ENCODE assay signal across 22 cellular contexts in genomic region chr1:151143986-151144385, GRCh38. TPM values are rescaled to one million over a fixed set of nuclear protein-coding genes. Genes with fewer than 3 reads are reported as not detected.
A peak's percentile ranks its signal among the peaks of the same experiment; 100 is the strongest.
DNase-seq lines count a peak whose midpoint lies in the region; ATAC-seq, FAIRE-seq and TF ChIP-seq lines count a peak whose summit lies in the region.
"Had no signal": no experiment of that assay in that cellular context is flagged by ENCODE, and none has a peak within 500 bp of the region (broad histone marks: within the 10 kb centered on the region; RNA-seq: fewer than 3 reads in every experiment).

No MANE protein-coding gene starts in this region.

- peaks cover 37% of the 10 kb centered on the region for H3K36me3 ChIP-seq in BLaER1
- H3K36me3 ChIP-seq in endodermal cell (ENCODE audit: control insufficient read depth, insufficient read depth, low read length): peaks cover 22% of the 10 kb centered on the region
- no peaks in the 10 kb centered on the region for H3K36me3 ChIP-seq in CD8-positive, alpha-beta memory T cell (ENCODE audit: insufficient read depth, low read length)

- peaks cover 5 to 10% (median 8%) of the 10 kb centered on the region in 3 experiments; a peak in 4 of 7 replicates for H3K36me3 Mint-ChIP-seq in H9 (ENCODE audit: insufficient read depth in 1 of 3, low read depth in 3 of 3)
- H3K36me3 Mint-ChIP-seq in endodermal cell (ENCODE audit: low read depth): peaks cover 11% of the 10 kb centered on the region
- peaks cover 15% of the 10 kb centered on the region for H3K36me3 Mint-ChIP-seq in nephron progenitor cell (ENCODE audit: low read depth)
- peaks cover 0 to 3% (median 0%) of the 10 kb centered on the region in 3 donors for H3K36me3 Mint-ChIP-seq in CD8-positive, alpha-beta memory T cell
- H3K36me3 Mint-ChIP-seq: natural killer cell treated with Interleukin-12 subunit alpha and Interleukin-12 subunit beta and Interleukin-15 and Interleukin-18, amount 100 ng/mL, for 72 hours had no signal

- H3K4me1 Mint-ChIP-seq in H9 (peaks cover 34 to 43% of the 10 kb centered on the region in 2 experiments), endodermal cell (peaks cover 27% of the 10 kb centered on the region), nephron progenitor cell (peaks cover 50% of the 10 kb centered on the region)
- H3K4me1 Mint-ChIP-seq in CD8-positive, alpha-beta memory T cell: peaks cover 10 to 24% (median 18%) of the 10 kb centered on the region in 3 donors

- DNase-seq in H9: peak; percentile 46
- DNase-seq in endodermal cell: peak; percentile 67
- no peak for DNase-seq in nephron progenitor cell
- no peak for DNase-seq in GM12891 (ENCODE audit: insufficient read length, low spot score)
- DNase-seq in CD8-positive, alpha-beta memory T cell: no peak
- DNase-seq: activated CD4-positive, alpha-beta T cell treated with anti-CD3 and anti-CD28 coated beads, Interleukin-2, amount 50 U/mL, for 1 hour; activated naive CD4-positive, alpha-beta T cell treated with Interleukin-2 at 50 U/mL for 16 hours; CD8-positive, alpha-beta T cell; DND-41; NCI-H1436 treated with DMSO at 0.1 percent for 48 hours; retina; stimulated activated naive CD4-positive, alpha-beta T cell treated with Interleukin-2 at 50 U/mL for 16 hours had no signal

- H3K9me3 Mint-ChIP-seq in H9: no peaks in the 10 kb centered on the region
- H3K9me3 Mint-ChIP-seq in endodermal cell: no peaks in the 10 kb centered on the region
- no peaks in the 10 kb centered on the region for H3K9me3 Mint-ChIP-seq in nephron progenitor cell
- no peaks in the 10 kb centered on the region for H3K9me3 Mint-ChIP-seq in CD8-positive, alpha-beta memory T cell
- H3K9me3 Mint-ChIP-seq: CD8-positive, alpha-beta T cell; natural killer cell treated with Interleukin-12 subunit alpha and Interleukin-12 subunit beta and Interleukin-15 and Interleukin-18, amount 100 ng/mL, for 72 hours had no signal

- H3K79me2 ChIP-seq in H9 (ENCODE audit: insufficient read depth, low read length): no peaks in the 10 kb centered on the region

- H3K9me3 ChIP-seq in BLaER1 (no peaks in the 10 kb centered on the region), H9 (ENCODE audit: control insufficient read depth, low read depth, low read length) (no peaks in the 10 kb centered on the region), endodermal cell (ENCODE audit: control insufficient read depth, low read length) (no peaks in the 10 kb centered on the region)
- no peaks in the 10 kb centered on the region for H3K9me3 ChIP-seq in CD8-positive, alpha-beta memory T cell (ENCODE audit: low read length)

- POLR2A ChIA-PET in CD8-positive, alpha-beta memory T cell (lab: Charles Lee): no interaction called here

- CTCF ChIA-PET in CD8-positive, alpha-beta memory T cell (lab: Charles Lee): interaction anchor here (1.2 to 2.1 kb wide), 3 partner anchors 11 to 73 kb away, joined by 3 to 8 read pairs (median 4); partner anchors contain the start of gene GABPB2

- H3K56ac ChIP-seq in H9 (ENCODE audit: insufficient read length, low read depth, low read length): no peak overlapping the region

- H3K4me1 ChIP-seq in BLaER1 (peaks cover 61% of the 10 kb centered on the region), H9 (ENCODE audit: insufficient read depth, low read length) (peaks cover 22% of the 10 kb centered on the region; the same call in 1 of the 2 replicates), endodermal cell (ENCODE audit: control insufficient read depth, insufficient read depth, low read length) (no peaks in the 10 kb centered on the region)
- peaks cover 18% of the 10 kb centered on the region for H3K4me1 ChIP-seq in CD8-positive, alpha-beta memory T cell (ENCODE audit: insufficient read depth, low read length)

- H3K18ac ChIP-seq in H9 (ENCODE audit: insufficient read length, low read depth, low read length): no peak overlapping the region

- peaks cover 56% of the 10 kb centered on the region for H4K20me1 ChIP-seq in BLaER1
- H4K20me1 ChIP-seq in H9 (ENCODE audit: control insufficient read depth, insufficient read depth, insufficient read length): peaks cover 4% of the 10 kb centered on the region

- TF ChIP-seq POLR2A in GM12891 (IDR thresholded peaks at IDR 0.05; ENCODE audit: low read depth, low read length): no peak

- H2BK15ac ChIP-seq in H9 (ENCODE audit: low read depth, low read length): no peak overlapping the region

- H3K4me3 ChIP-seq in BLaER1 (peak overlapping the region; percentile 80), endodermal cell (ENCODE audit: low read length) (no peak overlapping the region)
- no peak overlapping the region for H3K4me3 ChIP-seq in CD8-positive, alpha-beta memory T cell (ENCODE audit: low read length)
- H3K4me3 ChIP-seq: lung had no signal

- no peak overlapping the region for H2BK12ac ChIP-seq in H9 (ENCODE audit: insufficient read length, low read depth, low read length)

- H3K27ac ChIP-seq in BLaER1 (peak overlapping the region; percentile 94), H9 (ENCODE audit: insufficient read length, low read depth, low read length) (no peak overlapping the region), endodermal cell (ENCODE audit: low read depth, low read length) (no peak overlapping the region)
- H3K27ac ChIP-seq in CD8-positive, alpha-beta memory T cell (ENCODE audit: low read depth, low read length): no peak overlapping the region

- H2BK5ac ChIP-seq in H9 (ENCODE audit: insufficient read length, low read length): no peak overlapping the region

- H2BK20ac ChIP-seq in H9 (ENCODE audit: low read depth, low read length, poor library complexity, severe bottlenecking): no peak overlapping the region

- TF ChIP-seq CTCF in H9 (conservative IDR thresholded peaks at IDR 0.05) (no peak), endodermal cell (conservative IDR thresholded peaks at IDR 0.05) (no peak), nephron progenitor cell (IDR thresholded peaks at IDR 0.05) (no peak)

- no peak overlapping the region for H2AK5ac ChIP-seq in H9 (ENCODE audit: insufficient read length, low read length)

- H2BK120ac ChIP-seq in H9 (ENCODE audit: low read depth, low read length, poor library complexity, severe bottlenecking): no peak overlapping the region

- no peak overlapping the region for H2AFZ ChIP-seq in H9 (ENCODE audit: low read length)

- H4K5ac ChIP-seq in H9 (ENCODE audit: insufficient read length, low read depth, low read length): no peak overlapping the region

- no peak overlapping the region for H3K4ac ChIP-seq in H9 (ENCODE audit: low read depth, low read length)

- no peak overlapping the region for H3K14ac ChIP-seq in H9 (ENCODE audit: insufficient read depth, low read length)

- ATAC-seq in HG02759 (IDR thresholded peaks at IDR 0.05; ENCODE audit: unreplicated experiment): no peak
- ATAC-seq in HG02763 (IDR thresholded peaks at IDR 0.05; ENCODE audit: unreplicated experiment): no peak
- ATAC-seq: CD8-positive, alpha-beta T cell; natural killer cell treated with Interleukin-12 subunit alpha and Interleukin-12 subunit beta and Interleukin-15 and Interleukin-18, amount 100 ng/mL, for 72 hours had no signal

- H3K4me2 ChIP-seq in BLaER1 (peak overlapping the region; percentile 100), H9 (ENCODE audit: insufficient read depth, insufficient read length, low read length) (peak overlapping the region; percentile 90)

- peaks cover 24% of the 10 kb centered on the region for H3K23me2 ChIP-seq in H9 (ENCODE audit: insufficient read length, low read depth, low read length, poor library complexity, severe bottlenecking)

- WGBS in H9 (ENCODE audit: extremely low coverage, insufficient read length, low lambda C conversion rate): no CpG with 5 or more reads among the region's 5 CpGs
- WGBS in endodermal cell (ENCODE audit: insufficient coverage in 1 of 2, insufficient read length in 1 of 2), 2 experiments: 77% methylated on average over 5 of the region's 5 CpGs; no CpG with 5 or more reads in 1 of the 2 experiments

- H3K9ac ChIP-seq in BLaER1 (peak overlapping the region; percentile 96), H9 (ENCODE audit: extremely low read depth, insufficient read length, low read length) (no peak overlapping the region), endodermal cell (ENCODE audit: extremely low read depth, low read length, poor library complexity, severe bottlenecking) (no peak overlapping the region)

- peak overlapping the region in 1 of 3 experiments; percentile 44; a peak in 1 of 7 replicates for H3K27ac Mint-ChIP-seq in H9
- no peak overlapping the region for H3K27ac Mint-ChIP-seq in endodermal cell
- H3K27ac Mint-ChIP-seq in nephron progenitor cell: peak overlapping the region; percentile 43
- peak overlapping the region in 1 of 8 donors; percentile 89 for H3K27ac Mint-ChIP-seq in CD8-positive, alpha-beta memory T cell
- H3K27ac Mint-ChIP-seq: CD8-positive, alpha-beta T cell; natural killer cell treated with Interleukin-12 subunit alpha and Interleukin-12 subunit beta and Interleukin-15 and Interleukin-18, amount 100 ng/mL, for 72 hours had no signal

- no peaks in the 10 kb centered on the region for H3K79me1 ChIP-seq in H9 (ENCODE audit: insufficient read depth, low read depth, low read length, poor library complexity, severe bottlenecking)

- H3K27me3 Mint-ChIP-seq in H9 (ENCODE audit: low read depth) (peaks cover 31% of the 10 kb centered on the region), endodermal cell (ENCODE audit: insufficient read depth) (peaks cover 11% of the 10 kb centered on the region), nephron progenitor cell (ENCODE audit: low read depth, poor library complexity) (peaks cover 16% of the 10 kb centered on the region)
- no peaks in the 10 kb centered on the region for H3K27me3 Mint-ChIP-seq in CD8-positive, alpha-beta memory T cell

- no peaks in the 10 kb centered on the region for H3K27me3 ChIP-seq in BLaER1
- H3K27me3 ChIP-seq in H9 (ENCODE audit: insufficient read depth, low read length): no peaks in the 10 kb centered on the region; the same call in 1 of the 2 replicates
- H3K27me3 ChIP-seq in endodermal cell (ENCODE audit: control insufficient read depth, insufficient read depth, low read length, poor library complexity, severe bottlenecking): no peaks in the 10 kb centered on the region
- no peaks in the 10 kb centered on the region for H3K27me3 ChIP-seq in CD8-positive, alpha-beta memory T cell (ENCODE audit: insufficient read depth, low read length, poor library complexity, severe bottlenecking)

- H4K8ac ChIP-seq in H9 (replicated peaks; ENCODE audit: insufficient read length, low read depth, low read length): no peak overlapping the region

- H3K4me3 Mint-ChIP-seq in H9: peak overlapping the region; percentile 14 to 85; a peak in 4 of 5 replicates
- no peak overlapping the region for H3K4me3 Mint-ChIP-seq in endodermal cell
- peak overlapping the region; percentile 87 for H3K4me3 Mint-ChIP-seq in nephron progenitor cell
- peak overlapping the region in 3 of 7 donors; percentile 15 to 79 (median 78) for H3K4me3 Mint-ChIP-seq in CD8-positive, alpha-beta memory T cell

- no peak for FAIRE-seq in GM12891 (lab: Jason Lieb, UNC)
- FAIRE-seq: endometrium, GM18507 had no signal

- no peak overlapping the region for H4K91ac ChIP-seq in H9 (ENCODE audit: insufficient read length, low read depth, low read length)

- H3K23ac ChIP-seq in H9 (ENCODE audit: insufficient read length, low read depth, low read length): no peak overlapping the region

- H3T11ph ChIP-seq in H9 (ENCODE audit: low read length): no peak overlapping the region

RNA-seq across cellular contexts. Expression of gene SEMA6C, which starts 2.4 kb away (rescaled TPM):
- total RNA-seq in H9 (2021): 11.5 and 12.3 TPM in 2 replicates
- total RNA-seq in endodermal cell: 10 to 100 TPM; 23.8 to 26.5 TPM
- polyA plus RNA-seq in endodermal cell (2013, experiment 1 of 2): 33.4 TPM
- polyA plus RNA-seq in endodermal cell (2013, experiment 2 of 2): 32.0 TPM
- polyA plus RNA-seq in GM12891 (2012; ENCODE audit: low read depth, missing spikeins): 0.31 TPM
- total RNA-seq in CD8-positive, alpha-beta memory T cell: 1 to 10 TPM; 2.9 to 3.1 TPM
- 1.5 TPM for polyA plus RNA-seq in CD8-positive, alpha-beta memory T cell

RNA-seq across cellular contexts. Expression of gene TNFAIP8L2, which starts 12.5 kb away (rescaled TPM):
- not detected in 2 replicates for total RNA-seq in H9 (2021)
- total RNA-seq in endodermal cell: not detected
- not detected for polyA plus RNA-seq in endodermal cell (2013, experiment 1 of 2)
- not detected for polyA plus RNA-seq in endodermal cell (2013, experiment 2 of 2)
- polyA plus RNA-seq in GM12891 (2012; ENCODE audit: low read depth, missing spikeins): 12.5 TPM
- total RNA-seq in CD8-positive, alpha-beta memory T cell: 10 to 100 TPM; 24.6 to 25.5 TPM
- 22.6 TPM for polyA plus RNA-seq in CD8-positive, alpha-beta memory T cell
- total RNA-seq: M059J, RPMI7951 had no signal

RNA-seq across cellular contexts. Expression of gene LYSMD1, which starts 21.7 kb away (rescaled TPM):
- total RNA-seq in H9 (2021): 5.8 and 6.7 TPM in 2 replicates
- total RNA-seq in endodermal cell: 10 to 100 TPM in 1 of 2 donors, 1 to 10 TPM in 1; 9.1 to 13.0 TPM
- polyA plus RNA-seq in endodermal cell (2013, experiment 1 of 2): 14.1 TPM
- polyA plus RNA-seq in endodermal cell (2013, experiment 2 of 2): 12.1 TPM
- polyA plus RNA-seq in GM12891 (2012; ENCODE audit: low read depth, missing spikeins): 2.1 TPM
- total RNA-seq in CD8-positive, alpha-beta memory T cell: 1 to 10 TPM; 4.6 to 5.5 TPM
- 0.54 TPM for polyA plus RNA-seq in CD8-positive, alpha-beta memory T cell

RNA-seq across cellular contexts. Expression of gene SCNM1, which starts 22.0 kb away (rescaled TPM):
- 54.1 and 60.5 TPM in 2 replicates for total RNA-seq in H9 (2021)
- 10 to 100 TPM; 41.1 to 44.8 TPM for total RNA-seq in endodermal cell
- polyA plus RNA-seq in endodermal cell (2013, experiment 1 of 2): 50.6 TPM
- polyA plus RNA-seq in endodermal cell (2013, experiment 2 of 2): 43.5 TPM
- polyA plus RNA-seq in GM12891 (2012; ENCODE audit: low read depth, missing spikeins): 57.4 TPM
- total RNA-seq in CD8-positive, alpha-beta memory T cell: 10 to 100 TPM; 86.3 to 90.9 TPM
- polyA plus RNA-seq in CD8-positive, alpha-beta memory T cell: 58.4 TPM

RNA-seq across cellular contexts. Expression of gene TMOD4, which starts 31.8 kb away (rescaled TPM):
- total RNA-seq in H9 (2021) (0.42 and 1.6 TPM in 2 replicates), endodermal cell (1 to 10 TPM; 1.0 to 1.9 TPM)
- 0.64 TPM for polyA plus RNA-seq in endodermal cell (2013, experiment 1 of 2)
- not detected for polyA plus RNA-seq in endodermal cell (2013, experiment 2 of 2)
- polyA plus RNA-seq in GM12891 (2012; ENCODE audit: low read depth, missing spikeins): 0.98 TPM
- total RNA-seq in CD8-positive, alpha-beta memory T cell: 1 to 10 TPM; 2.4 to 3.7 TPM
- polyA plus RNA-seq in CD8-positive, alpha-beta memory T cell: 1.0 TPM
- total RNA-seq: cerebellum, M059J had no signal

Comparison
In these comparisons a context has a peak if more than half of its experiments do, and no peak if none do; other contexts are left out.
1. DNase-seq: peak in H9 (single experiment) and endodermal cell (single experiment); none in nephron progenitor cell (single experiment), GM12891 (single experiment) and CD8-positive, alpha-beta memory T cell (0 of 5).
2. RNA of gene TNFAIP8L2, which starts 12.5 kb away (total RNA-seq): 24.6 to 25.5 TPM in CD8-positive, alpha-beta memory T cell; not detected in endodermal cell and not detected in H9; every median in the first group is over 10 times any median in the second.